Comparison of ENCODE assay signal across 9 cellular contexts in genomic region chr17:78935419-78936323, GRCh38. TPM values are rescaled to one million over a fixed set of nuclear protein-coding genes. Genes with fewer than 3 reads are reported as not detected.
DNase-seq lines count a peak whose midpoint lies in the region; ATAC-seq and TF ChIP-seq lines count a peak whose summit lies in the region.
"Had no signal": no experiment of that assay in that cellular context is flagged by ENCODE, and none has a peak within 500 bp of the region (broad histone marks: within the 10 kb centered on the region; RNA-seq: fewer than 3 reads in every experiment).

No MANE protein-coding gene starts in this region.

- 67 to 78% methylated on average over 33 of the region's 33 CpGs for WGBS in sigmoid colon, 2 donors

- peak in 2 of 4 donors; percentile 55 to 87 for TF ChIP-seq EP300 in sigmoid colon (IDR thresholded peaks at IDR 0.05)

- intact Hi-C loops in sigmoid colon (cut with DNase I) = loop anchor here (5.0 kb wide), 1 partner anchor 37 kb away; no protein-coding TSS in a partner anchor

- TF ChIP-seq POLR2A in sigmoid colon (IDR thresholded peaks at IDR 0.05) = no peak

- peaks cover 0 to 37% (median 35%) of the 10 kb centered on the region in 4 donors for H3K4me1 ChIP-seq in sigmoid colon

- TF ChIP-seq CTCF in foreskin fibroblast (IDR thresholded peaks at IDR 0.05; ENCODE audit: low read depth, low read length) (no peak), sigmoid colon (IDR thresholded peaks at IDR 0.05) (no peak)

- peak overlapping the region; percentile 89 to 96 (median 92) for H3K27ac ChIP-seq in sigmoid colon

- H3K36me3 ChIP-seq in sigmoid colon = no peaks in the 10 kb centered on the region

- H3K4me3 ChIP-seq in foreskin fibroblast (ENCODE audit: low read depth in 1 of 2, low read length in 2 of 2) = peak overlapping the region in 1 of 2 donors; percentile 10
- no peak overlapping the region for H3K4me3 ChIP-seq in sigmoid colon

- H3K27me3 ChIP-seq in sigmoid colon = no peaks in the 10 kb centered on the region

- DNase-seq in EL (peak; percentile 99), SHP77 treated with DMSO at 0.1 percent for 48 hours (lab: John Stamatoyannopoulos, UW) (peak; percentile 81), foreskin fibroblast (peak; percentile 98), sigmoid colon (peak; percentile 95), activated gamma-delta T cell treated with Interleukin-2 at 50 U/mL for 16 hours (no peak), NCI-H1417 (lab: John Stamatoyannopoulos, UW) (no peak)
- DNase-seq in activated naive CD4-positive, alpha-beta T cell treated with Interleukin-2 at 50 U/mL for 16 hours = no peak

- ATAC-seq in HG03280 (IDR thresholded peaks at IDR 0.05; ENCODE audit: unreplicated experiment) = no peak

- no peaks in the 10 kb centered on the region for H3K9me3 ChIP-seq in sigmoid colon

RNA-seq across cellular contexts. Expression of gene TIMP2, which starts 10.5 kb away (rescaled TPM):
- total RNA-seq in sigmoid colon = 100 to 1,000 TPM; 142 to 227 (median 151) TPM
- polyA plus RNA-seq in sigmoid colon = 10 to 100 TPM; 16.4 to 58.8 (median 47.4) TPM

RNA-seq across cellular contexts. Expression of gene CEP295NL, which starts 32.7 kb away (rescaled TPM):
- total RNA-seq in sigmoid colon = 10 to 100 TPM in 1 of 4 donors, 1 to 10 TPM in 3; 1.3 to 13.8 (median 2.3) TPM
- polyA plus RNA-seq in sigmoid colon = under 1 TPM in 1 of 3 donors, not detected in 2; 0.89 TPM
- total RNA-seq: activated CD8-positive, alpha-beta memory T cell treated with anti-CD3 and anti-CD28 coated beads for 36 hours had no signal

RNA-seq across cellular contexts. Expression of gene LGALS3BP, which starts 44.1 kb away (rescaled TPM):
- 100 to 1,000 TPM; 134 to 277 (median 186) TPM for total RNA-seq in sigmoid colon
- 100 to 1,000 TPM in 2 of 3 donors, 10 to 100 TPM in 1; 92.5 to 415 (median 138) TPM for polyA plus RNA-seq in sigmoid colon

Comparison
In these comparisons a context has a peak if more than half of its experiments do, and no peak if none do; other contexts are left out.
1. DNase-seq: peak in EL (single experiment), SHP77 treated with DMSO at 0.1 percent for 48 hours (single experiment), foreskin fibroblast (2 of 2) and sigmoid colon (single experiment); none in activated gamma-delta T cell treated with Interleukin-2 at 50 U/mL for 16 hours (single experiment), NCI-H1417 (0 of 3) and activated naive CD4-positive, alpha-beta T cell treated with Interleukin-2 at 50 U/mL for 16 hours (single experiment).